Comparison of ENCODE assay signal across 8 cellular contexts in the genomic region with DNA sequence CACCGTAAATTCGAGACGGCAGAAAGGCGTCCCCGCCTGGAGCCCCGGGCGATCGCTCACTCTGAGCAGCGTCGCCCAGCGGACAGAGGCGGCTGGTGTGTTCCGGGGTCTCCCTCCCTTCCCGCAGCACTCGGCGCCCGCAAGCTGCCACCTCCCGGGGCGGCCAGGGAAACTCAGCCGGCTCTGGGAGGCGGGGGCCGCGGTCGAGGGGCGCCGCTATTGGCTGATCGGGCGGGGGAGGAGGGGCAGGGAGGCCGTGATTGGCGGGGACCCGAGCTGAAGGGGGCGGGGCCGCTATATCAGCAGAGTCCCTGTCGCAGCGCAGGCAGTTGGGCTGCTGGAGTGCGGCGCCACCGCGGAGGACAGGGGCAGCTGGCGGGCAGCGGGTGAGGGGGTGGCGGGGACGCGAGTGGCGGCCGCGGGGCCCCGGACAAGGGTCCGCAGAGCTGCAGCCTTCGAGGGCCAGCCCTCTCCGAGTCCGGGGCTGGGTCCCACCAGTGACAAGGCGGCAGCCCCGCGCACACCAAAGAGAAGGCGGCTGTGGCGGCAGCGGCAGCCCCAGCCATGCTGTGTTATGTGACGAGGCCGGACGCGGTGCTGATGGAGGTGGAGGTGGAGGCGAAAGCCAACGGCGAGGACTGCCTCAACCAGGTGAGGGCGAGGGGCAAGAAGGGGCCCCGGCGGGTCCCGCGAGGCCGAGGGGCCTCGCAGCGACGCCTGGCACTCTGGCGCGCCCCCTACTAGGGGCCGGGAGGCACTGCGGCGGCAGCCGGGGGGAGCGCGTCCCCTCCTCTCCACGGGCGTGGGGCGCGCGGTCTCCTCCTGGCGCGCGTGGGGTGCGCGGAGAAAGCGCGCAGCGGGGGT. TPM values are rescaled to one million over a fixed set of nuclear protein-coding genes. Genes with fewer than 3 reads are reported as not detected.
A peak's percentile ranks its signal among the peaks of the same experiment; 100 is the strongest.
DNase-seq lines count a peak whose midpoint lies in the region; ATAC-seq, FAIRE-seq and TF ChIP-seq lines count a peak whose summit lies in the region.

A gene (plus strand): TSS at position 328 of the 864 bp plus-strand sequence. CDS start 237 bp downstream, at position 565.

- peak; percentile 62 for FAIRE-seq in urothelium cell line (lab: Jason Lieb, UNC)

- H3K27ac ChIP-seq in right cardiac atrium (ENCODE audit: low read length): peak within 1 kb of the TSS; percentile 95

- H3K4me3 ChIP-seq in right cardiac atrium (ENCODE audit: low read length): peak within 1 kb of the TSS; percentile 88

- WGBS in right cardiac atrium: under 1% methylated on average over 93 of the region's 95 CpGs

- intact Hi-C loops in right cardiac atrium (cut with DNase I): loop anchor here in 1 of 4 donors (5.0 kb wide), 1 partner anchor 437 kb away; no protein-coding TSS in a partner anchor

- ATAC-seq in GM18505 (IDR thresholded peaks at IDR 0.05; ENCODE audit: unreplicated experiment): peak; percentile 74
- peak; percentile 80 for ATAC-seq in HG02970 (IDR thresholded peaks at IDR 0.05; ENCODE audit: low FRiP score, unreplicated experiment)
- ATAC-seq in right cardiac atrium: peak; percentile 99

- no peaks in the 10 kb centered on the region for H3K27me3 ChIP-seq in right cardiac atrium (ENCODE audit: control insufficient read depth, insufficient read depth)

- TF ChIP-seq POLR2A in GM18505 (IDR thresholded peaks at IDR 0.05; ENCODE audit: borderline replicate concordance, extremely low read depth, insufficient read depth, insufficient read length): peak; percentile 99

- DNase-seq in NCI-H187 treated with DMSO at 0.1 percent for 48 hours (lab: John Stamatoyannopoulos, UW) (peak; percentile 53), T-helper 2 cell (peak; percentile 95 to 98 (median 97)), anterior cingulate cortex (lab: John Stamatoyannopoulos, UW) (peak; percentile 61 to 99 (median 98)), right cardiac atrium (peak; percentile 97 to 99 (median 99)), pulmonary artery endothelial cell (ENCODE audit: low read depth, low spot score) (peak; percentile 75), urothelium cell line (ENCODE audit: low spot score) (peak; percentile 96)

- H3K9me3 ChIP-seq in right cardiac atrium (ENCODE audit: control insufficient read depth, low read length): no peaks in the 10 kb centered on the region

- peaks cover 2% of the 10 kb centered on the region for H3K4me1 ChIP-seq in right cardiac atrium (ENCODE audit: control insufficient read depth, insufficient read depth, low read length)

RNA-seq across cellular contexts. Expression of the gene that starts here (rescaled TPM):
- 10 to 100 TPM; 12.6 to 25.9 (median 22.2) TPM for total RNA-seq in right cardiac atrium
- 13.0 TPM for polyA plus RNA-seq in right cardiac atrium
- 28.0 and 34.6 TPM in 2 replicates for total RNA-seq in pulmonary artery endothelial cell

Comparison
In these comparisons a context has a peak if more than half of its experiments do, and no peak if none do; other contexts are left out.
1. Peak in every context shown above with its lines: DNase-seq, ATAC-seq, H3K4me3 ChIP-seq and H3K27ac ChIP-seq.